Comparison of ENCODE assay signal across 2 cellular contexts in genomic region chr5:124596595-124597388, GRCh38.
A peak's percentile ranks its signal among the peaks of the same experiment; 100 is the strongest.
TF ChIP-seq lines count a peak whose summit lies in the region.

No MANE protein-coding gene starts in this region.

TF ChIP-seq in K562, 482 proteins besides CTCF, POLR2A, EP300 and RAD21 (continued from another document and continues in another):
- TF ChIP-seq ZNF609 (CRISPR knock-in tag; IDR thresholded peaks at IDR 0.05; ENCODE audit: borderline replicate concordance), result no peak
- TF ChIP-seq ESRRA (IDR thresholded peaks at IDR 0.05; ENCODE audit: borderline replicate concordance, low read depth), result no peak
- peak in 1 of 2 experiments; percentile 40; a peak in 2 of 4 replicates for TF ChIP-seq FOXA3 (CRISPR knock-in tag; conservative IDR thresholded peaks at IDR 0.05 in 1 of 2, IDR thresholded peaks at IDR 0.05 in 1 of 2)
- peak; percentile 36; the same call in 1 of the 2 replicates for TF ChIP-seq BHLHE40 (IDR thresholded peaks at IDR 0.05; ENCODE audit: low read length)
- no peak for TF ChIP-seq GATAD2A (IDR thresholded peaks at IDR 0.05)
- TF ChIP-seq JUND (IDR thresholded peaks at IDR 0.05; ENCODE audit: borderline replicate concordance, low read depth, low read length), result peak; percentile 92
- TF ChIP-seq JUND (tag; IDR thresholded peaks at IDR 0.05; ENCODE audit: borderline replicate concordance, low read depth, low read length), result peak; percentile 95
- no peak for TF ChIP-seq ZNF124 (CRISPR knock-in tag; IDR thresholded peaks at IDR 0.05)
- TF ChIP-seq HCFC1 (IDR thresholded peaks at IDR 0.05; ENCODE audit: low read depth, low read length), result no peak
- 0 out of 4 replicates have a peak, but pooled peaks of 1 of the 2 experiments have one; percentile 38 for TF ChIP-seq TRIM24 (IDR thresholded peaks at IDR 0.05)
- peak; percentile 51; the same call in 1 of the 2 replicates for TF ChIP-seq TEAD4 (IDR thresholded peaks at IDR 0.05; ENCODE audit: low read length)
- no peak for TF ChIP-seq TEAD4 (CRISPR knock-in tag; IDR thresholded peaks at IDR 0.05; ENCODE audit: borderline replicate concordance)
- peak; percentile 93 for TF ChIP-seq FOSL1 (tag; conservative IDR thresholded peaks at IDR 0.05)
- no peak for TF ChIP-seq NCOA4 (IDR thresholded peaks at IDR 0.05; ENCODE audit: partially characterized antibody)
- no peak for TF ChIP-seq ZNF655 (CRISPR knock-in tag; IDR thresholded peaks at IDR 0.05)
- peak; percentile 33; the same call in 1 of the 2 replicates for TF ChIP-seq SOX6 (IDR thresholded peaks at IDR 0.05)
- 0 out of 2 replicates have a peak, but pooled peaks have one; percentile 24 for TF ChIP-seq TOE1 (IDR thresholded peaks at IDR 0.05; ENCODE audit: borderline replicate concordance)
- no peak for TF ChIP-seq TOE1 (CRISPR knock-in tag; IDR thresholded peaks at IDR 0.05; ENCODE audit: borderline replicate concordance, low read depth)
- no peak for TF ChIP-seq MEF2D (tag; conservative IDR thresholded peaks at IDR 0.05; ENCODE audit: low read depth)
- no peak for TF ChIP-seq MNT (conservative IDR thresholded peaks at IDR 0.05)
- TF ChIP-seq CBFA2T2 (conservative IDR thresholded peaks at IDR 0.05), result peak; percentile 38; the same call in 1 of the 2 replicates
- no peak for TF ChIP-seq ZNF780A (CRISPR knock-in tag; IDR thresholded peaks at IDR 0.05)
- TF ChIP-seq ETS2 (tag; IDR thresholded peaks at IDR 0.05; ENCODE audit: borderline replicate concordance, poor library complexity, severe bottlenecking), result no peak
- no peak for TF ChIP-seq ZNF224 (CRISPR knock-in tag; IDR thresholded peaks at IDR 0.05)
- peak; percentile 65 for TF ChIP-seq DACH1 (IDR thresholded peaks at IDR 0.05; ENCODE audit: partially characterized antibody)

TF ChIP-seq in HepG2, 621 proteins besides CTCF, POLR2A, EP300 and RAD21 (continued from another document and continues in another):
- peak; percentile 77; the same call in 1 of the 2 replicates for TF ChIP-seq HOMEZ (CRISPR knock-in tag; IDR thresholded peaks at IDR 0.05; ENCODE audit: low read depth)
- TF ChIP-seq SOX13 (IDR thresholded peaks at IDR 0.05), result no peak
- peak in 1 of 2 experiments; percentile 75; a peak in 2 of 4 replicates for TF ChIP-seq SOX13 (CRISPR knock-in tag; conservative IDR thresholded peaks at IDR 0.05 in 1 of 2, IDR thresholded peaks at IDR 0.05 in 1 of 2)
- TF ChIP-seq DR1 (CRISPR knock-in tag; IDR thresholded peaks at IDR 0.05), result no peak
- TF ChIP-seq ZSCAN25 (CRISPR knock-in tag; IDR thresholded peaks at IDR 0.05), result peak; percentile 94
- no peak for TF ChIP-seq ZBTB40 (IDR thresholded peaks at IDR 0.05)
- no peak for TF ChIP-seq ZBTB40 (CRISPR knock-in tag; IDR thresholded peaks at IDR 0.05)
- TF ChIP-seq ZNF678 (CRISPR knock-in tag; IDR thresholded peaks at IDR 0.05), result no peak
- TF ChIP-seq ZNF253 (CRISPR knock-in tag; IDR thresholded peaks at IDR 0.05; ENCODE audit: borderline replicate concordance), result no peak
- no peak for TF ChIP-seq ZNF337 (CRISPR knock-in tag; IDR thresholded peaks at IDR 0.05; ENCODE audit: borderline replicate concordance, low read depth)
- TF ChIP-seq MXI1 (IDR thresholded peaks at IDR 0.05; ENCODE audit: borderline replicate concordance, low read depth, low read length), result peak; percentile 56; the same call in 1 of the 3 replicates
- TF ChIP-seq IRF9 (CRISPR knock-in tag; IDR thresholded peaks at IDR 0.05; ENCODE audit: borderline replicate concordance), result no peak
- no peak for TF ChIP-seq ZFYVE20 (CRISPR knock-in tag; IDR thresholded peaks at IDR 0.05; ENCODE audit: borderline replicate concordance, low read depth)
- TF ChIP-seq HNF4A (CRISPR knock-in tag; IDR thresholded peaks at IDR 0.05), result peak; percentile 22; the same call in 1 of the 2 replicates
- TF ChIP-seq PLRG1 (conservative IDR thresholded peaks at IDR 0.05), result no peak
- TF ChIP-seq TBL1XR1 (IDR thresholded peaks at IDR 0.05; ENCODE audit: borderline replicate concordance, low read length, partially characterized antibody), result no peak
- TF ChIP-seq THAP11 (CRISPR knock-in tag; IDR thresholded peaks at IDR 0.05), result peak; percentile 42; the same call in 1 of the 2 replicates
- TF ChIP-seq FOXP1 (IDR thresholded peaks at IDR 0.05), result no peak
- TF ChIP-seq FOXP1 (CRISPR knock-in tag; IDR thresholded peaks at IDR 0.05), result peak; percentile 49
- peak; percentile 41; the same call in 1 of the 2 replicates for TF ChIP-seq SP5 (CRISPR knock-in tag; IDR thresholded peaks at IDR 0.05; ENCODE audit: borderline replicate concordance, low read depth)
- no peak for TF ChIP-seq ZBTB42 (CRISPR knock-in tag; IDR thresholded peaks at IDR 0.05)
- TF ChIP-seq SMAD3 (CRISPR knock-in tag; IDR thresholded peaks at IDR 0.05), result peak; percentile 26; the same call in 1 of the 2 replicates
- TF ChIP-seq MYC (CRISPR knock-in tag; IDR thresholded peaks at IDR 0.05; ENCODE audit: borderline replicate concordance), result no peak
- 0 out of 2 replicates have a peak, but pooled peaks have one; percentile 60 for TF ChIP-seq ZBTB7B (CRISPR knock-in tag; IDR thresholded peaks at IDR 0.05)
- TF ChIP-seq CBFB (CRISPR knock-in tag; IDR thresholded peaks at IDR 0.05), result no peak
- peak; percentile 42 for TF ChIP-seq CEBPG (CRISPR knock-in tag; IDR thresholded peaks at IDR 0.05)
- TF ChIP-seq ATF3 (CRISPR knock-in tag; IDR thresholded peaks at IDR 0.05), result peak; percentile 92
- no peak for TF ChIP-seq ATAD3A (CRISPR knock-in tag; IDR thresholded peaks at IDR 0.05)
- peak; percentile 53; the same call in 1 of the 2 replicates for TF ChIP-seq MAX (IDR thresholded peaks at IDR 0.05)
- no peak for TF ChIP-seq REST (IDR thresholded peaks at IDR 0.05; ENCODE audit: borderline replicate concordance in 1 of 2, low read depth in 1 of 2, low read length in 2 of 2)
- no peak for TF ChIP-seq RFX3 (CRISPR knock-in tag; IDR thresholded peaks at IDR 0.05)
- TF ChIP-seq MIXL1 (CRISPR knock-in tag; IDR thresholded peaks at IDR 0.05), result peak; percentile 70
- TF ChIP-seq ZNF652 (CRISPR knock-in tag; IDR thresholded peaks at IDR 0.05; ENCODE audit: borderline replicate concordance, low read depth), result peak; percentile 20; the same call in 1 of the 2 replicates
- no peak for TF ChIP-seq NR2F6 (IDR thresholded peaks at IDR 0.05)
- TF ChIP-seq NR2F6 (CRISPR knock-in tag; IDR thresholded peaks at IDR 0.05), result peak; percentile 47; the same call in 1 of the 2 replicates
- no peak for TF ChIP-seq ZNF296 (CRISPR knock-in tag; conservative IDR thresholded peaks at IDR 0.05)
